35 cellular contexts compared by ENCODE assay signal in the genomic region with DNA sequence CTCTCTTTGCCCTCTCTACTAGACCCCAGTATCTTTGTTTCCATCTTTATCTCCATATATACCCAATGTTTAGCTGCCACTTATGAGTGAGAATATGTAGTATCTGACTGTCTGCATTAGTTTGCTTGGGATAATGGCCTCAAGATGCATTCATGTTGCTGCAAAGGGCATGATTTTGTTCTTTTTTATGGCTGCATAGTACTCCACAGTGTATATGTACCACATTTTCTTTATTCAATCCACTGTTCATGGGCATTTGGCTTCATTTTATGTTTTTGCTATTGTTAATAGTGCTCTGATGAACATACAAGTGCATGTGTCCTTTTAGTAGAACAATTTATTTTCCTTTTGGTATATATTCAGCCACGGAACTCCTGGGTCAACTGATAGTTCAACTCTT.
A peak's percentile ranks its signal among the peaks of the same experiment; 100 is the strongest.
DNase-seq lines count a peak whose midpoint lies in the region; ATAC-seq, FAIRE-seq and TF ChIP-seq lines count a peak whose summit lies in the region.
"Had no signal": no experiment of that assay in that cellular context is flagged by ENCODE, and none has a peak within 500 bp of the region (broad histone marks: within the 10 kb centered on the region; RNA-seq: fewer than 3 reads in every experiment).

No MANE protein-coding gene starts in this region.

- H4K5ac ChIP-seq in H1 (ENCODE audit: insufficient read length, low read depth, low read length): no peak overlapping the region

- H4K91ac ChIP-seq in H1 (replicated peaks; ENCODE audit: insufficient read length, low read length): no peak overlapping the region

- no peaks in the 10 kb centered on the region for H3K27me3 Mint-ChIP-seq in activated naive CD4-positive, alpha-beta T cell treated with anti-CD3 and anti-CD28 coated beads, Interleukin-2, amount 50 U/mL, for 24 hours
- H3K27me3 Mint-ChIP-seq: CD4-positive, alpha-beta memory T cell; CD4-positive, alpha-beta T cell; CD4-positive, CD25-positive, alpha-beta regulatory T cell; CD8-positive, alpha-beta memory T cell had no signal

- CTCF ChIA-PET in K562 (lab: Yijun Ruan, JAX; ENCODE audit: low intra/inter-chr PET ratio) (no interaction called here), H1 (lab: Charles Lee; ENCODE audit: partially characterized antibody) (no interaction called here)

- H3K4me1 ChIP-seq in K562 (replicated peaks in 1 of 2; ENCODE audit: control insufficient read depth in 2 of 2, insufficient read depth in 2 of 2, low read length in 2 of 2): no peaks in the 10 kb centered on the region
- H3K4me1 ChIP-seq in H1 (replicated peaks in 1 of 4; ENCODE audit: control insufficient read depth in 3 of 4, insufficient read depth in 4 of 4, low read length in 3 of 4): no peaks in the 10 kb centered on the region
- H3K4me1 ChIP-seq: A549; BE2C; BLaER1; BLaER1 treated with 17β-estradiol and CSF1 and Interleukin-3, amounts not matched to agents 10 nM and 100 nM; Caco-2 had no signal

- no peak overlapping the region for H2BK5ac ChIP-seq in H1 (ENCODE audit: low read depth, low read length)

- H2AK5ac ChIP-seq in H1 (ENCODE audit: low read depth, low read length): no peak overlapping the region

- POLR2A ChIA-PET in K562 (lab: Yijun Ruan, JAX): no interaction called here
- POLR2A ChIA-PET in H1 (lab: Charles Lee; ENCODE audit: partially characterized antibody): no interaction called here

- H3K27me3 ChIP-seq in K562 (ENCODE audit: control insufficient read depth in 2 of 2, insufficient read depth in 2 of 2, low read length in 2 of 2) (no peaks in the 10 kb centered on the region), H1 (replicated peaks in 1 of 4; ENCODE audit: control insufficient read depth in 3 of 4, extremely low read depth in 1 of 4, insufficient read depth in 3 of 4, low read length in 3 of 4) (no peaks in the 10 kb centered on the region)
- H3K27me3 ChIP-seq: BE2C; BLaER1; BLaER1 treated with 17β-estradiol and CSF1 and Interleukin-3, amounts not matched to agents 10 nM and 100 nM had no signal

- H3K27ac Mint-ChIP-seq in activated naive CD4-positive, alpha-beta T cell treated with anti-CD3 and anti-CD28 coated beads, Interleukin-2, amount 50 U/mL, for 24 hours: peak overlapping the region; percentile 10
- H3K27ac Mint-ChIP-seq: B cell; CD14-positive monocyte; CD4-positive, alpha-beta memory T cell; CD4-positive, alpha-beta T cell; CD4-positive, CD25-positive, alpha-beta regulatory T cell; CD8-positive, alpha-beta memory T cell; CD8-positive, alpha-beta T cell had no signal

- H3K79me1 ChIP-seq in H1 (ENCODE audit: low read depth, low read length): no peaks in the 10 kb centered on the region

- no peak overlapping the region for H2BK120ac ChIP-seq in H1 (replicated peaks; ENCODE audit: low read depth, low read length)

- DNase-seq in activated naive CD4-positive, alpha-beta T cell treated with Interleukin-2 at 50 U/mL for 16 hours: no peak
- no peak for DNase-seq in K562 (ENCODE audit: extremely low read depth in 1 of 4, low spot score in 3 of 4)
- DNase-seq in H1 (ENCODE audit: low read depth in 1 of 2, low spot score in 2 of 2): no peak
- no peak for DNase-seq in KBM-7
- DNase-seq: 8988T; ACHN; AML-193; BE2C; C1 segment of cervical spinal cord; Caco-2; Calu3; CD4-positive, alpha-beta memory T cell; CD4-positive, alpha-beta T cell; CD4-positive, CD25-positive, alpha-beta regulatory T cell; CD8-positive, alpha-beta memory T cell; CD8-positive, alpha-beta T cell; COR-L47; DMS 273 treated with DMSO at 0.1 percent for 48 hours; DMS153; DMS53; DMS79; DMS79 treated with DMSO at 0.1 percent for 48 hours; DND-41; EL had no signal

- ATAC-seq in K562: no peak
- ATAC-seq in HG03565 (IDR thresholded peaks at IDR 0.05; ENCODE audit: unreplicated experiment): no peak
- ATAC-seq: A549; CD8-positive, alpha-beta T cell had no signal

- H2BK20ac ChIP-seq in H1 (ENCODE audit: low read length): no peak overlapping the region

- no peak overlapping the region for H3K4ac ChIP-seq in H1 (replicated peaks; ENCODE audit: insufficient read length, low read depth, low read length)

- peaks cover 8% of the 10 kb centered on the region for H3K9me3 Mint-ChIP-seq in activated naive CD4-positive, alpha-beta T cell treated with anti-CD3 and anti-CD28 coated beads, Interleukin-2, amount 50 U/mL, for 24 hours
- H3K9me3 Mint-ChIP-seq: CD4-positive, alpha-beta T cell had no signal

- H3K36me3 Mint-ChIP-seq in activated naive CD4-positive, alpha-beta T cell treated with anti-CD3 and anti-CD28 coated beads, Interleukin-2, amount 50 U/mL, for 24 hours: no peaks in the 10 kb centered on the region
- H3K36me3 Mint-ChIP-seq: CD14-positive monocyte; CD4-positive, alpha-beta memory T cell; CD4-positive, CD25-positive, alpha-beta regulatory T cell; CD8-positive, alpha-beta memory T cell; CD8-positive, alpha-beta T cell had no signal

- H3K4me3 Mint-ChIP-seq in activated naive CD4-positive, alpha-beta T cell treated with anti-CD3 and anti-CD28 coated beads, Interleukin-2, amount 50 U/mL, for 24 hours: no peak overlapping the region
- H3K4me3 Mint-ChIP-seq: B cell; CD14-positive monocyte; CD4-positive, alpha-beta memory T cell; CD4-positive, alpha-beta T cell; CD4-positive, CD25-positive, alpha-beta regulatory T cell; CD8-positive, alpha-beta memory T cell; CD8-positive, alpha-beta T cell had no signal

- TF ChIP-seq POLR2A in K562 (conservative IDR thresholded peaks at IDR 0.05): no peak
- no peak for TF ChIP-seq POLR2A in H1 (IDR thresholded peaks at IDR 0.05; ENCODE audit: control extremely low read depth in 1 of 2, low read depth in 2 of 2, low read length in 2 of 2)

- H3K79me2 ChIP-seq in K562 (ENCODE audit: control insufficient read depth, insufficient read depth, low read length): no peaks in the 10 kb centered on the region
- no peaks in the 10 kb centered on the region for H3K79me2 ChIP-seq in H1 (ENCODE audit: control insufficient read depth in 1 of 2, insufficient read depth in 2 of 2, low read length in 2 of 2)

- H3K18ac ChIP-seq in H1 (ENCODE audit: extremely low read depth, low read length): no peak overlapping the region

- no peak overlapping the region for H3K27ac ChIP-seq in K562 (ENCODE audit: extremely low read depth, low read depth, low read length)
- H3K27ac ChIP-seq in H1 (ENCODE audit: low read depth, low read length): no peak overlapping the region
- H3K27ac ChIP-seq: 22Rv1; A549; BLaER1; BLaER1 treated with 17β-estradiol and CSF1 and Interleukin-3, amounts not matched to agents 10 nM and 100 nM; C4-2B had no signal

- no TSS peak for BruUV-seq in K562 (replicated peaks; lab: Mats Ljungman, UMichigan)

- no peaks in the 10 kb centered on the region for H3K4me1 Mint-ChIP-seq in activated naive CD4-positive, alpha-beta T cell treated with anti-CD3 and anti-CD28 coated beads, Interleukin-2, amount 50 U/mL, for 24 hours
- H3K4me1 Mint-ChIP-seq: B cell; CD14-positive monocyte; CD4-positive, alpha-beta memory T cell; CD4-positive, CD25-positive, alpha-beta regulatory T cell; CD8-positive, alpha-beta memory T cell had no signal

- H2AFZ ChIP-seq in K562 (ENCODE audit: low read depth, low read length) (no peak overlapping the region), H1 (ENCODE audit: low read length) (no peak overlapping the region)

- TF ChIP-seq CTCF in K562 (IDR thresholded peaks at IDR 0.05 in 2 of 3, conservative IDR thresholded peaks at IDR 0.05 in 1 of 3; ENCODE audit: insufficient read depth in 2 of 3, low read depth in 1 of 3, low read length in 3 of 3) (no peak), H1 (IDR thresholded peaks at IDR 0.05; ENCODE audit: control extremely low read depth in 1 of 3, insufficient read depth in 1 of 3, low read depth in 1 of 3, low read length in 3 of 3) (no peak)

- no peak overlapping the region for H3K14ac ChIP-seq in H1 (ENCODE audit: insufficient read length)

- in situ Hi-C loops in K562 (cut with MboI): no loop called here
- in situ Hi-C loops in KBM-7 (cut with MboI; ENCODE audit: low pct_unique_long_range_greater_than_20kb, low sequenced_read_pairs): no loop called here

- H4K20me1 ChIP-seq in K562 (replicated peaks; ENCODE audit: control insufficient read depth, insufficient read depth, low read length) (no peaks in the 10 kb centered on the region), H1 (replicated peaks in 1 of 2; ENCODE audit: control insufficient read depth in 1 of 2, insufficient read depth in 2 of 2, low read length in 2 of 2) (no peaks in the 10 kb centered on the region)
- H4K20me1 ChIP-seq: BLaER1; BLaER1 treated with 17β-estradiol and CSF1 and Interleukin-3, amounts not matched to agents 10 nM and 100 nM had no signal

- WGBS in K562 (ENCODE audit: insufficient coverage, low coverage, missing lambda C conversion rate): 0% methylated on average over 1 of the region's 1 CpG
- WGBS in H1 (ENCODE audit: extremely low coverage in 1 of 2, insufficient coverage in 1 of 2, insufficient read length in 1 of 2, insufficient replicate concordance in 2 of 2, low coverage in 1 of 2, low lambda C conversion rate in 2 of 2, missing lambda C conversion rate in 1 of 2), 2 experiments: 95% methylated on average over 1 of the region's 1 CpG; no CpG with 5 or more reads in 1 of the 2 experiments

- no peaks in the 10 kb centered on the region for H3K9me1 ChIP-seq in K562 (ENCODE audit: control insufficient read depth, insufficient read depth, low read length)

- no peak overlapping the region for H3K56ac ChIP-seq in H1 (replicated peaks; ENCODE audit: insufficient read length, low read depth, low read length)

- no peaks in the 10 kb centered on the region for H3K23me2 ChIP-seq in H1 (ENCODE audit: low read depth, low read length)

- H3K4me2 ChIP-seq in K562 (ENCODE audit: insufficient read depth, low read length) (no peak overlapping the region), H1 (ENCODE audit: insufficient read depth in 1 of 2, low read depth in 2 of 2, low read length in 2 of 2) (no peak overlapping the region)
- H3K4me2 ChIP-seq: A549; BLaER1; BLaER1 treated with 17β-estradiol and CSF1 and Interleukin-3, amounts not matched to agents 10 nM and 100 nM had no signal

- TF ChIP-seq EP300 in K562 (IDR thresholded peaks at IDR 0.05; ENCODE audit: low read length) (no peak), H1 (IDR thresholded peaks at IDR 0.05; ENCODE audit: borderline replicate concordance in 1 of 2, low read depth in 2 of 2, low read length in 2 of 2) (no peak)

- no peak overlapping the region for H2BK12ac ChIP-seq in H1 (ENCODE audit: low read depth, low read length)

- H3K9me3 ChIP-seq in K562 (replicated peaks; ENCODE audit: control insufficient read depth, insufficient read depth, low read depth, low read length) (no peaks in the 10 kb centered on the region), H1 (ENCODE audit: insufficient read depth in 2 of 2, low read depth in 1 of 2, low read length in 1 of 2) (no peaks in the 10 kb centered on the region)
- H3K9me3 ChIP-seq: A549, BE2C, BLaER1, Caco-2 had no signal

- H3K4me3 ChIP-seq in K562 (no peak overlapping the region), H1 (ENCODE audit: extremely low read depth in 1 of 4, insufficient read depth in 2 of 4, low read depth in 3 of 4, low read length in 4 of 4) (no peak overlapping the region)
- H3K4me3 ChIP-seq: A549; BLaER1; BLaER1 treated with 17β-estradiol and CSF1 and Interleukin-3, amounts not matched to agents 10 nM and 100 nM had no signal

- no peak for FAIRE-seq in K562 (lab: Jason Lieb, UNC)
- no peak for FAIRE-seq in H1 (lab: Jason Lieb, UNC)
- FAIRE-seq: A204.1, A549, D721Med had no signal

- H3K9ac ChIP-seq in K562 (ENCODE audit: insufficient read depth in 1 of 2, low read depth in 2 of 2, low read length in 2 of 2): no peak overlapping the region
- no peak overlapping the region for H3K9ac ChIP-seq in H1 (replicated peaks in 1 of 4; ENCODE audit: extremely low read depth in 1 of 4, low read depth in 3 of 4, low read length in 3 of 4)
- H3K9ac ChIP-seq: BLaER1; BLaER1 treated with 17β-estradiol and CSF1 and Interleukin-3, amounts not matched to agents 10 nM and 100 nM had no signal

- TF ChIP-seq RAD21 in K562 (CRISPR knock-in tag; conservative IDR thresholded peaks at IDR 0.05 in 1 of 2, IDR thresholded peaks at IDR 0.05 in 1 of 2) (no peak), H1 (IDR thresholded peaks at IDR 0.05 in 1 of 2, conservative IDR thresholded peaks at IDR 0.05 in 1 of 2; ENCODE audit: low read depth in 2 of 2, low read length in 2 of 2) (no peak)

- no peak overlapping the region for H4K8ac ChIP-seq in H1 (ENCODE audit: extremely low read depth, insufficient read depth, low read length)

- H3K36me3 ChIP-seq in K562 (ENCODE audit: control insufficient read depth, insufficient read depth, low read length) (no peaks in the 10 kb centered on the region), H1 (ENCODE audit: control insufficient read depth in 2 of 4, insufficient read depth in 4 of 4, low read length in 3 of 4) (no peaks in the 10 kb centered on the region)
- H3K36me3 ChIP-seq: BE2C; BLaER1; BLaER1 treated with 17β-estradiol and CSF1 and Interleukin-3, amounts not matched to agents 10 nM and 100 nM had no signal

- H3K23ac ChIP-seq in H1 (ENCODE audit: insufficient read length): no peak overlapping the region

- no peak overlapping the region for H2BK15ac ChIP-seq in H1 (ENCODE audit: low read length)

- intact Hi-C loops in K562 (cut with micrococcal nuclease): no loop called here
